30 cellular contexts compared by ENCODE assay signal in genomic region chr10:17157024-17157423, GRCh38.
"Had no signal": no experiment of that assay in that cellular context is flagged by ENCODE, and none has a peak within 500 bp of the region (broad histone marks: within the 10 kb centered on the region; RNA-seq: fewer than 3 reads in every experiment).

No MANE protein-coding gene starts in this region.

- DNase-seq: activated B cell treated with CpG ODN at 0.5 μM for 24 hours; activated CD4-positive, alpha-beta memory T cell treated with anti-CD3 and anti-CD28 coated beads for 36 hours; activated CD4-positive, alpha-beta T cell treated with anti-CD3 and anti-CD28 coated beads for 4 hours; activated CD4-positive, alpha-beta T cell treated with anti-CD3 and anti-CD28 coated beads, Interleukin-2, amount 10 ng/mL, durations not matched to agents 24 days and 14 days; activated CD4-positive, alpha-beta T cell treated with anti-CD3 and anti-CD28 coated beads, Interleukin-2, amount 50 U/mL, for 1 hour; activated CD4-positive, alpha-beta T cell treated with anti-CD3 and anti-CD28 coated beads, Interleukin-2, amount 50 U/mL, for 4 hours; activated CD4-positive, CD25-positive, alpha-beta regulatory T cell treated with anti-CD3 and anti-CD28 coated beads, Interleukin-2, amount 50 U/mL, for 72 hours; activated CD8-positive, alpha-beta memory T cell treated with anti-CD3 and anti-CD28 coated beads, Interleukin-2, amount 50 U/mL, for 4 hours; activated CD8-positive, alpha-beta T cell treated with anti-CD3 and anti-CD28 coated beads for 36 hours; activated gamma-delta T cell; activated naive CD4-positive, alpha-beta T cell treated with anti-CD3 and anti-CD28 coated beads, Interleukin-2, amount 10 ng/mL, durations not matched to agents 7 days and 5 days; activated naive CD4-positive, alpha-beta T cell treated with Interleukin-2 at 50 U/mL for 16 hours; activated naive CD8-positive, alpha-beta T cell treated with anti-CD3 and anti-CD28 coated beads, Interleukin-2, amount 10 ng/mL, durations not matched to agents 7 days and 5 days; activated naive CD8-positive, alpha-beta T cell treated with anti-CD3 and anti-CD28 coated beads, Interleukin-2, amount 50 U/mL, for 24 hours; activated T-cell treated with anti-CD3 and anti-CD28 coated beads for 4 hours; activated T-cell treated with anti-CD3 and anti-CD28 coated beads, Interleukin-2, amount 50 U/mL, for 1 hour; activated T-cell treated with anti-CD3 and anti-CD28 coated beads, Interleukin-2, amount 50 U/mL, for 4 hours; activated T-cell treated with anti-CD3 and anti-CD28 coated beads, Interleukin-2, amount 50 U/mL, for 72 hours; amygdala; anterior cingulate cortex; caudate nucleus; cerebellar nuclear complex; T-helper 1 cell; T-helper 2 cell; T-helper 9 cell had no signal

- H3K36me3 ChIP-seq: ascending aorta, cardiac muscle cell had no signal

- H3K27ac ChIP-seq: ascending aorta, cardiac muscle cell, VCaP had no signal

- H3K9me3 ChIP-seq: ascending aorta had no signal

- ATAC-seq: activated CD8-positive, alpha-beta T cell treated with anti-CD3 and anti-CD28 coated beads for 36 hours; activated naive CD8-positive, alpha-beta T cell treated with anti-CD3 and anti-CD28 coated beads, Interleukin-2, amount 50 U/mL, for 24 hours; activated T-cell treated with anti-CD3 and anti-CD28 coated beads, Interleukin-2, amount 50 U/mL, for 4 hours; activated T-cell treated with anti-CD3 and anti-CD28 coated beads, Interleukin-2, amount 50 U/mL, for 72 hours; activated T-helper 17 cell treated with anti-CD3 and anti-CD28 coated beads, Interleukin-2, amount 50 U/mL, for 72 hours had no signal

- FAIRE-seq: bronchial epithelial cell had no signal

- H3K4me3 ChIP-seq: ascending aorta, cardiac muscle cell had no signal

- H3K27me3 ChIP-seq: ascending aorta, cardiac muscle cell had no signal
